9 cellular contexts compared by ENCODE assay signal in genomic region chr10:72331575-72332422, GRCh38. TPM values are rescaled to one million over a fixed set of nuclear protein-coding genes. Genes with fewer than 3 reads are reported as not detected.
DNase-seq lines count a peak whose midpoint lies in the region; ATAC-seq and TF ChIP-seq lines count a peak whose summit lies in the region.
"Had no signal": no experiment of that assay in that cellular context is flagged by ENCODE, and none has a peak within 500 bp of the region (broad histone marks: within the 10 kb centered on the region; RNA-seq: fewer than 3 reads in every experiment).

No MANE protein-coding gene starts in this region.

- H3K4me2 ChIP-seq in BLaER1 treated with 17β-estradiol and CSF1 and Interleukin-3, amounts not matched to agents 10 nM and 100 nM, result peak overlapping the region; percentile 80 to 98 (median 97)

- H3K27ac ChIP-seq in BLaER1 treated with 17β-estradiol and CSF1 and Interleukin-3, amounts not matched to agents 10 nM and 100 nM, result peak overlapping the region in 10 of 11 experiments; percentile 55 to 98 (median 96); a peak in 20 of 22 replicates
- H3K27ac ChIP-seq in gastroesophageal sphincter, result peak overlapping the region in 3 of 4 donors; percentile 83 to 91 (median 90)

- 0% methylated on average over 1 to 3 of the region's 27 CpGs for WGBS in gastroesophageal sphincter (ENCODE audit: low coverage in 1 of 2), 2 donors

- no peaks in the 10 kb centered on the region for H3K9me3 ChIP-seq in BLaER1 treated with 17β-estradiol and CSF1 and Interleukin-3, amounts not matched to agents 10 nM and 100 nM (replicated peaks in 1 of 11)
- no peaks in the 10 kb centered on the region for H3K9me3 ChIP-seq in gastroesophageal sphincter
- H3K9me3 ChIP-seq: HAP-1 had no signal

- peak; percentile 82 for TF ChIP-seq POLR2A in Raji (IDR thresholded peaks at IDR 0.05; ENCODE audit: insufficient read depth, low read depth, low read length)
- peak; percentile 15 for TF ChIP-seq POLR2A in gastroesophageal sphincter (IDR thresholded peaks at IDR 0.05)

- no peaks in the 10 kb centered on the region for H3K27me3 ChIP-seq in BLaER1 treated with 17β-estradiol and CSF1 and Interleukin-3, amounts not matched to agents 10 nM and 100 nM
- no peaks in the 10 kb centered on the region for H3K27me3 ChIP-seq in gastroesophageal sphincter

- H3K36me3 ChIP-seq in BLaER1 treated with 17β-estradiol and CSF1 and Interleukin-3, amounts not matched to agents 10 nM and 100 nM, result peaks cover 6 to 24% (median 20%) of the 10 kb centered on the region in 11 experiments; a peak in 17 of 22 replicates
- peaks cover 0 to 24% of the 10 kb centered on the region in 2 donors for H3K36me3 ChIP-seq in gastroesophageal sphincter

- peaks cover 0 to 4% (median 0%) of the 10 kb centered on the region in 11 experiments; a peak in 1 of 22 replicates for H4K20me1 ChIP-seq in BLaER1 treated with 17β-estradiol and CSF1 and Interleukin-3, amounts not matched to agents 10 nM and 100 nM

- peak; percentile 36 for ATAC-seq in GM19455 (IDR thresholded peaks at IDR 0.05; ENCODE audit: unreplicated experiment)
- ATAC-seq in gastroesophageal sphincter, result peak; percentile 57

- no peak for TF ChIP-seq EP300 in gastroesophageal sphincter (IDR thresholded peaks at IDR 0.05)

- peaks cover 95 to 100% (median 98%) of the 10 kb centered on the region in 10 experiments for H3K4me1 ChIP-seq in BLaER1 treated with 17β-estradiol and CSF1 and Interleukin-3, amounts not matched to agents 10 nM and 100 nM
- peaks cover 0 to 92% (median 58%) of the 10 kb centered on the region in 3 donors for H3K4me1 ChIP-seq in gastroesophageal sphincter

- H3K9ac ChIP-seq in BLaER1 treated with 17β-estradiol and CSF1 and Interleukin-3, amounts not matched to agents 10 nM and 100 nM, result peak overlapping the region; percentile 60 to 89 (median 79); a peak in 20 of 22 replicates

- no peak for TF ChIP-seq CTCF in LNCaP clone FGC (IDR thresholded peaks at IDR 0.05; ENCODE audit: control insufficient read depth, extremely low read depth, insufficient read depth)
- TF ChIP-seq CTCF in gastroesophageal sphincter (IDR thresholded peaks at IDR 0.05), result peak in 3 of 4 experiments; percentile 50 to 60 (median 53)

- peak overlapping the region in 7 of 10 experiments; percentile 17 to 56 (median 41); a peak in 9 of 20 replicates for H3K4me3 ChIP-seq in BLaER1 treated with 17β-estradiol and CSF1 and Interleukin-3, amounts not matched to agents 10 nM and 100 nM
- H3K4me3 ChIP-seq in LNCaP clone FGC (ENCODE audit: low read depth, low read length) (peak overlapping the region; percentile 5; the same call in 1 of the 2 replicates), gastroesophageal sphincter (peak overlapping the region in 1 of 2 donors; percentile 8)
- H3K4me3 ChIP-seq: HAP-1 had no signal

- peak; percentile 98 for DNase-seq in LNCaP clone FGC (ENCODE audit: low read depth)
- peak; percentile 32 to 80 (median 63) for DNase-seq in activated naive CD4-positive, alpha-beta T cell (lab: John Stamatoyannopoulos, UW)
- DNase-seq in occipital lobe (lab: John Stamatoyannopoulos, UW), result peak; percentile 86
- DNase-seq in superior temporal gyrus (ENCODE audit: extremely low spot score), result peak; percentile 90

RNA-seq across cellular contexts. Expression of gene DNAJB12, which starts 22.9 kb away (rescaled TPM):
- total RNA-seq in gastroesophageal sphincter (10 to 100 TPM; 28.6 to 43.0 (median 33.4) TPM), occipital lobe (12.2 TPM)

RNA-seq across cellular contexts. Expression of gene DDIT4, which starts 58.1 kb away (rescaled TPM):
- total RNA-seq in gastroesophageal sphincter, result 100 to 1,000 TPM; 129 to 189 (median 133) TPM
- total RNA-seq in occipital lobe, result 30.6 TPM
